ENCODE assay signal across 1 cellular context in the genomic region with DNA sequence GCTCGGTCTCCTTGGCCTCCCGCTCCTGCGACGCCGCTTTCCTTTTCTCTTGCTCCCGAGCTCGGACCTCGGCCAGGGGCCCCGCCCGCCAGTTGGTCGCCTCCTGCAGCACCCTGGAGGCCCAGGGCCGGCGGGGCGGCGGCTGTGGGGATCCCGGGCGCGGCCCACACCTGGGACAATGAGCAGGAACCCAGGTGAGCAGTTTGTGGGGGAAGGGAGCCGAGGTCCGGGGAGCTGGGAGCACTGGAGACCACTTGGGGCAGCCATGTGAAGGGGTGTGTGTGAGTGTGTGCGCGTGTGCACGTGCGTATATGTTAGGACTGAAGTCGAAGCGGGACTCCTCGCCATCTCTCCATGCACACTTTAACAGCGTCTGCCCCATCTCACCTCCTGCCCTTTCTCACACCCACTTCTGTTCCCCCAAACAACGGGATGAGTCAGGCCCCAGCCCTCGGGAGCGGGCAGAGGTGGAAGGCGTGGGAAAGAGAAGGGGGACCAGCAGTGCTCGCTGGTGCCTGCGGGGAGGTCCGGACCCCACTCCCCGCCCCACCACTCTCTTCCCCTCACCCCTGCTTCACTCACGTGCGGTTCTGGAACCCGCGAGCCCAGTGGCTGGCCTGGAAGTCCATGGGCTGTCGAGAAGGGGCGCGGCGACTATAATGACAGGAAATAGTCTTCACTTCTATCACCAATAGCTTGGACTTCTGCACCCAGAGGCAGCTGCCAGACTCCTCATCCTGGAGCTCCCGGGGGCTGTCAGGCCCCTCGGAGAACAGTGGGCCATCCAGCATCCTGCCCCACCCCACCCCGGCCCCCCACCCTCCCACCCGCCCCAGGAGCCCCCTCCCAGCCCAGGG.
TF ChIP-seq lines count a peak whose summit lies in the region.

No MANE protein-coding gene starts in this region.

TF ChIP-seq in HepG2, 621 proteins besides CTCF, POLR2A, EP300 and RAD21 (continued from another document and continues in another):
- TF ChIP-seq, protein P1, sequence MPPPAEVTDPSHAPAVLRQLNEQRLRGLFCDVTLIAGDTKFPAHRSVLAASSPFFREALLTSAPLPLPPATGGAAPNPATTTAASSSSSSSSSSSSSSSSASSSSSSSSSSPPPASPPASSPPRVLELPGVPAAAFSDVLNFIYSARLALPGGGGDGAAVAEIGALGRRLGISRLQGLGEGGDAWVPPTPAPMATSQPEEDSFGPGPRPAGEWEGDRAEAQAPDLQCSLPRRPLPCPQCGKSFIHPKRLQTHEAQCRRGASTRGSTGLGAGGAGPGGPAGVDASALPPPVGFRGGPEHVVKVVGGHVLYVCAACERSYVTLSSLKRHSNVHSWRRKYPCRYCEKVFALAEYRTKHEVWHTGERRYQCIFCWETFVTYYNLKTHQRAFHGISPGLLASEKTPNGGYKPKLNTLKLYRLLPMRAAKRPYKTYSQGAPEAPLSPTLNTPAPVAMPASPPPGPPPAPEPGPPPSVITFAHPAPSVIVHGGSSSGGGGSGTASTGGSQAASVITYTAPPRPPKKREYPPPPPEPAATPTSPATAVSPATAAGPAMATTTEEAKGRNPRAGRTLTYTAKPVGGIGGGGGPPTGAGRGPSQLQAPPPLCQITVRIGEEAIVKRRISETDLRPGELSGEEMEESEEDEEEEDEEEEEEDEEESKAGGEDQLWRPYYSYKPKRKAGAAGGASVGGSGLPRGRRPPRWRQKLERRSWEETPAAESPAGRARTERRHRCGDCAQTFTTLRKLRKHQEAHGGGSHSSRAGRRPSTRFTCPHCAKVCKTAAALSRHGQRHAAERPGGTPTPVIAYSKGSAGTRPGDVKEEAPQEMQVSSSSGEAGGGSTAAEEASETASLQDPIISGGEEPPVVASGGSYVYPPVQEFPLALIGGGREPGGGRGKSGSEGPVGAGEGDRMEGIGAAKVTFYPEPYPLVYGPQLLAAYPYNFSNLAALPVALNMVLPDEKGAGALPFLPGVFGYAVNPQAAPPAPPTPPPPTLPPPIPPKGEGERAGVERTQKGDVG (CRISPR knock-in tag; IDR thresholded peaks at IDR 0.05; ENCODE audit: borderline replicate concordance) = peak; percentile 78; the same call in 1 of the 2 replicates
- TF ChIP-seq ZFY (CRISPR knock-in tag; IDR thresholded peaks at IDR 0.05) (peak; percentile 76), ZNF562 (CRISPR knock-in tag; IDR thresholded peaks at IDR 0.05; ENCODE audit: borderline replicate concordance) (peak; percentile 79; the same call in 1 of the 2 replicates), STAT5B (CRISPR knock-in tag; IDR thresholded peaks at IDR 0.05) (0 out of 2 replicates have a peak, but pooled peaks have one; percentile 26), ATF7 (IDR thresholded peaks at IDR 0.05) (no peak), ATF7 (CRISPR knock-in tag; IDR thresholded peaks at IDR 0.05) (0 out of 2 replicates have a peak, but pooled peaks have one; percentile 68), ZBTB20 (CRISPR knock-in tag; IDR thresholded peaks at IDR 0.05; ENCODE audit: borderline replicate concordance, low read depth) (peak; percentile 62; the same call in 1 of the 2 replicates), ARNT (IDR thresholded peaks at IDR 0.05) (no peak), SKI (IDR thresholded peaks at IDR 0.05; ENCODE audit: partially characterized antibody) (no peak), FOXC1 (CRISPR knock-in tag; IDR thresholded peaks at IDR 0.05; ENCODE audit: borderline replicate concordance) (peak; percentile 84; the same call in 1 of the 2 replicates), JUNB (CRISPR knock-in tag; IDR thresholded peaks at IDR 0.05; ENCODE audit: borderline replicate concordance) (peak; percentile 80), TSC22D2 (CRISPR knock-in tag; IDR thresholded peaks at IDR 0.05; ENCODE audit: borderline replicate concordance) (peak; percentile 24; the same call in 1 of the 2 replicates), ZNF446 (CRISPR knock-in tag; IDR thresholded peaks at IDR 0.05) (peak; percentile 93; the same call in 1 of the 2 replicates), PHF8 (CRISPR knock-in tag; IDR thresholded peaks at IDR 0.05) (peak; percentile 63), SRSF1 (optimal IDR thresholded peaks at IDR 0.05; ENCODE audit: low read depth, low read length) (no peak), RARA (CRISPR knock-in tag; IDR thresholded peaks at IDR 0.05) (peak; percentile 47), ZNF558 (CRISPR knock-in tag; IDR thresholded peaks at IDR 0.05; ENCODE audit: borderline replicate concordance) (peak; percentile 27; the same call in 1 of the 2 replicates), HOXA5 (CRISPR knock-in tag; IDR thresholded peaks at IDR 0.05) (peak; percentile 89), AKAP8 (CRISPR knock-in tag; IDR thresholded peaks at IDR 0.05) (no peak), SRY (CRISPR knock-in tag; IDR thresholded peaks at IDR 0.05) (peak; percentile 94; the same call in 1 of the 2 replicates), ZFP41 (CRISPR knock-in tag; IDR thresholded peaks at IDR 0.05; ENCODE audit: borderline replicate concordance) (peak; percentile 79; the same call in 1 of the 2 replicates), ZNF282 (IDR thresholded peaks at IDR 0.05; ENCODE audit: partially characterized antibody) (no peak), BHLHE40 (IDR thresholded peaks at IDR 0.05; ENCODE audit: low read length) (peak; percentile 39), DNMT1 (CRISPR knock-in tag; IDR thresholded peaks at IDR 0.05) (no peak), ZNF20 (CRISPR knock-in tag; IDR thresholded peaks at IDR 0.05) (peak; percentile 77; the same call in 1 of the 2 replicates), DNMT3B (CRISPR knock-in tag; conservative IDR thresholded peaks at IDR 0.05) (no peak), GATAD2A (CRISPR knock-in tag; IDR thresholded peaks at IDR 0.05) (0 out of 2 replicates have a peak, but pooled peaks have one; percentile 10), ZNF354B (CRISPR knock-in tag; IDR thresholded peaks at IDR 0.05) (0 out of 2 replicates have a peak, but pooled peaks have one; percentile 52), ZSCAN25 (CRISPR knock-in tag; IDR thresholded peaks at IDR 0.05) (peak; percentile 93), MXD4 (CRISPR knock-in tag; IDR thresholded peaks at IDR 0.05) (peak; percentile 71), EED (CRISPR knock-in tag; IDR thresholded peaks at IDR 0.05) (peak; percentile 96)
- TF ChIP-seq, protein P2, sequence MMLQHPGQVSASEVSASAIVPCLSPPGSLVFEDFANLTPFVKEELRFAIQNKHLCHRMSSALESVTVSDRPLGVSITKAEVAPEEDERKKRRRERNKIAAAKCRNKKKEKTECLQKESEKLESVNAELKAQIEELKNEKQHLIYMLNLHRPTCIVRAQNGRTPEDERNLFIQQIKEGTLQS (CRISPR knock-in tag; IDR thresholded peaks at IDR 0.05) = 0 out of 2 replicates have a peak, but pooled peaks have one; percentile 4
- TF ChIP-seq, protein P3, sequence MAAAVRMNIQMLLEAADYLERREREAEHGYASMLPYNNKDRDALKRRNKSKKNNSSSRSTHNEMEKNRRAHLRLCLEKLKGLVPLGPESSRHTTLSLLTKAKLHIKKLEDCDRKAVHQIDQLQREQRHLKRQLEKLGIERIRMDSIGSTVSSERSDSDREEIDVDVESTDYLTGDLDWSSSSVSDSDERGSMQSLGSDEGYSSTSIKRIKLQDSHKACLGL (CRISPR knock-in tag; IDR thresholded peaks at IDR 0.05) = peak; percentile 83
- TF ChIP-seq, protein P4, sequence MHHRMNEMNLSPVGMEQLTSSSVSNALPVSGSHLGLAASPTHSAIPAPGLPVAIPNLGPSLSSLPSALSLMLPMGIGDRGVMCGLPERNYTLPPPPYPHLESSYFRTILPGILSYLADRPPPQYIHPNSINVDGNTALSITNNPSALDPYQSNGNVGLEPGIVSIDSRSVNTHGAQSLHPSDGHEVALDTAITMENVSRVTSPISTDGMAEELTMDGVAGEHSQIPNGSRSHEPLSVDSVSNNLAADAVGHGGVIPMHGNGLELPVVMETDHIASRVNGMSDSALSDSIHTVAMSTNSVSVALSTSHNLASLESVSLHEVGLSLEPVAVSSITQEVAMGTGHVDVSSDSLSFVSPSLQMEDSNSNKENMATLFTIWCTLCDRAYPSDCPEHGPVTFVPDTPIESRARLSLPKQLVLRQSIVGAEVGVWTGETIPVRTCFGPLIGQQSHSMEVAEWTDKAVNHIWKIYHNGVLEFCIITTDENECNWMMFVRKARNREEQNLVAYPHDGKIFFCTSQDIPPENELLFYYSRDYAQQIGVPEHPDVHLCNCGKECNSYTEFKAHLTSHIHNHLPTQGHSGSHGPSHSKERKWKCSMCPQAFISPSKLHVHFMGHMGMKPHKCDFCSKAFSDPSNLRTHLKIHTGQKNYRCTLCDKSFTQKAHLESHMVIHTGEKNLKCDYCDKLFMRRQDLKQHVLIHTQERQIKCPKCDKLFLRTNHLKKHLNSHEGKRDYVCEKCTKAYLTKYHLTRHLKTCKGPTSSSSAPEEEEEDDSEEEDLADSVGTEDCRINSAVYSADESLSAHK (CRISPR knock-in tag; IDR thresholded peaks at IDR 0.05; ENCODE audit: borderline replicate concordance) = 0 out of 2 replicates have a peak, but pooled peaks have one; percentile 46
- TF ChIP-seq, protein P5, sequence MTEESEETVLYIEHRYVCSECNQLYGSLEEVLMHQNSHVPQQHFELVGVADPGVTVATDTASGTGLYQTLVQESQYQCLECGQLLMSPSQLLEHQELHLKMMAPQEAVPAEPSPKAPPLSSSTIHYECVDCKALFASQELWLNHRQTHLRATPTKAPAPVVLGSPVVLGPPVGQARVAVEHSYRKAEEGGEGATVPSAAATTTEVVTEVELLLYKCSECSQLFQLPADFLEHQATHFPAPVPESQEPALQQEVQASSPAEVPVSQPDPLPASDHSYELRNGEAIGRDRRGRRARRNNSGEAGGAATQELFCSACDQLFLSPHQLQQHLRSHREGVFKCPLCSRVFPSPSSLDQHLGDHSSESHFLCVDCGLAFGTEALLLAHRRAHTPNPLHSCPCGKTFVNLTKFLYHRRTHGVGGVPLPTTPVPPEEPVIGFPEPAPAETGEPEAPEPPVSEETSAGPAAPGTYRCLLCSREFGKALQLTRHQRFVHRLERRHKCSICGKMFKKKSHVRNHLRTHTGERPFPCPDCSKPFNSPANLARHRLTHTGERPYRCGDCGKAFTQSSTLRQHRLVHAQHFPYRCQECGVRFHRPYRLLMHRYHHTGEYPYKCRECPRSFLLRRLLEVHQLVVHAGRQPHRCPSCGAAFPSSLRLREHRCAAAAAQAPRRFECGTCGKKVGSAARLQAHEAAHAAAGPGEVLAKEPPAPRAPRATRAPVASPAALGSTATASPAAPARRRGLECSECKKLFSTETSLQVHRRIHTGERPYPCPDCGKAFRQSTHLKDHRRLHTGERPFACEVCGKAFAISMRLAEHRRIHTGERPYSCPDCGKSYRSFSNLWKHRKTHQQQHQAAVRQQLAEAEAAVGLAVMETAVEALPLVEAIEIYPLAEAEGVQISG (CRISPR knock-in tag; IDR thresholded peaks at IDR 0.05) = peak; percentile 61
- TF ChIP-seq, protein P6, sequence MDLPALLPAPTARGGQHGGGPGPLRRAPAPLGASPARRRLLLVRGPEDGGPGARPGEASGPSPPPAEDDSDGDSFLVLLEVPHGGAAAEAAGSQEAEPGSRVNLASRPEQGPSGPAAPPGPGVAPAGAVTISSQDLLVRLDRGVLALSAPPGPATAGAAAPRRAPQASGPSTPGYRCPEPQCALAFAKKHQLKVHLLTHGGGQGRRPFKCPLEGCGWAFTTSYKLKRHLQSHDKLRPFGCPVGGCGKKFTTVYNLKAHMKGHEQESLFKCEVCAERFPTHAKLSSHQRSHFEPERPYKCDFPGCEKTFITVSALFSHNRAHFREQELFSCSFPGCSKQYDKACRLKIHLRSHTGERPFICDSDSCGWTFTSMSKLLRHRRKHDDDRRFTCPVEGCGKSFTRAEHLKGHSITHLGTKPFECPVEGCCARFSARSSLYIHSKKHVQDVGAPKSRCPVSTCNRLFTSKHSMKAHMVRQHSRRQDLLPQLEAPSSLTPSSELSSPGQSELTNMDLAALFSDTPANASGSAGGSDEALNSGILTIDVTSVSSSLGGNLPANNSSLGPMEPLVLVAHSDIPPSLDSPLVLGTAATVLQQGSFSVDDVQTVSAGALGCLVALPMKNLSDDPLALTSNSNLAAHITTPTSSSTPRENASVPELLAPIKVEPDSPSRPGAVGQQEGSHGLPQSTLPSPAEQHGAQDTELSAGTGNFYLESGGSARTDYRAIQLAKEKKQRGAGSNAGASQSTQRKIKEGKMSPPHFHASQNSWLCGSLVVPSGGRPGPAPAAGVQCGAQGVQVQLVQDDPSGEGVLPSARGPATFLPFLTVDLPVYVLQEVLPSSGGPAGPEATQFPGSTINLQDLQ (CRISPR knock-in tag; IDR thresholded peaks at IDR 0.05) = peak; percentile 68; the same call in 1 of the 2 replicates
- TF ChIP-seq, protein P7, sequence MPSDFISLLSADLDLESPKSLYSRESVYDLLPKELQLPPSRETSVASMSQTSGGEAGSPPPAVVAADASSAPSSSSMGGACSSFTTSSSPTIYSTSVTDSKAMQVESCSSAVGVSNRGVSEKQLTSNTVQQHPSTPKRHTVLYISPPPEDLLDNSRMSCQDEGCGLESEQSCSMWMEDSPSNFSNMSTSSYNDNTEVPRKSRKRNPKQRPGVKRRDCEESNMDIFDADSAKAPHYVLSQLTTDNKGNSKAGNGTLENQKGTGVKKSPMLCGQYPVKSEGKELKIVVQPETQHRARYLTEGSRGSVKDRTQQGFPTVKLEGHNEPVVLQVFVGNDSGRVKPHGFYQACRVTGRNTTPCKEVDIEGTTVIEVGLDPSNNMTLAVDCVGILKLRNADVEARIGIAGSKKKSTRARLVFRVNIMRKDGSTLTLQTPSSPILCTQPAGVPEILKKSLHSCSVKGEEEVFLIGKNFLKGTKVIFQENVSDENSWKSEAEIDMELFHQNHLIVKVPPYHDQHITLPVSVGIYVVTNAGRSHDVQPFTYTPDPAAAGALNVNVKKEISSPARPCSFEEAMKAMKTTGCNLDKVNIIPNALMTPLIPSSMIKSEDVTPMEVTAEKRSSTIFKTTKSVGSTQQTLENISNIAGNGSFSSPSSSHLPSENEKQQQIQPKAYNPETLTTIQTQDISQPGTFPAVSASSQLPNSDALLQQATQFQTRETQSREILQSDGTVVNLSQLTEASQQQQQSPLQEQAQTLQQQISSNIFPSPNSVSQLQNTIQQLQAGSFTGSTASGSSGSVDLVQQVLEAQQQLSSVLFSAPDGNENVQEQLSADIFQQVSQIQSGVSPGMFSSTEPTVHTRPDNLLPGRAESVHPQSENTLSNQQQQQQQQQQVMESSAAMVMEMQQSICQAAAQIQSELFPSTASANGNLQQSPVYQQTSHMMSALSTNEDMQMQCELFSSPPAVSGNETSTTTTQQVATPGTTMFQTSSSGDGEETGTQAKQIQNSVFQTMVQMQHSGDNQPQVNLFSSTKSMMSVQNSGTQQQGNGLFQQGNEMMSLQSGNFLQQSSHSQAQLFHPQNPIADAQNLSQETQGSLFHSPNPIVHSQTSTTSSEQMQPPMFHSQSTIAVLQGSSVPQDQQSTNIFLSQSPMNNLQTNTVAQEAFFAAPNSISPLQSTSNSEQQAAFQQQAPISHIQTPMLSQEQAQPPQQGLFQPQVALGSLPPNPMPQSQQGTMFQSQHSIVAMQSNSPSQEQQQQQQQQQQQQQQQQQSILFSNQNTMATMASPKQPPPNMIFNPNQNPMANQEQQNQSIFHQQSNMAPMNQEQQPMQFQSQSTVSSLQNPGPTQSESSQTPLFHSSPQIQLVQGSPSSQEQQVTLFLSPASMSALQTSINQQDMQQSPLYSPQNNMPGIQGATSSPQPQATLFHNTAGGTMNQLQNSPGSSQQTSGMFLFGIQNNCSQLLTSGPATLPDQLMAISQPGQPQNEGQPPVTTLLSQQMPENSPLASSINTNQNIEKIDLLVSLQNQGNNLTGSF (CRISPR knock-in tag; IDR thresholded peaks at IDR 0.05) = peak; percentile 76
